9 cellular contexts compared by ENCODE assay signal in the genomic region with DNA sequence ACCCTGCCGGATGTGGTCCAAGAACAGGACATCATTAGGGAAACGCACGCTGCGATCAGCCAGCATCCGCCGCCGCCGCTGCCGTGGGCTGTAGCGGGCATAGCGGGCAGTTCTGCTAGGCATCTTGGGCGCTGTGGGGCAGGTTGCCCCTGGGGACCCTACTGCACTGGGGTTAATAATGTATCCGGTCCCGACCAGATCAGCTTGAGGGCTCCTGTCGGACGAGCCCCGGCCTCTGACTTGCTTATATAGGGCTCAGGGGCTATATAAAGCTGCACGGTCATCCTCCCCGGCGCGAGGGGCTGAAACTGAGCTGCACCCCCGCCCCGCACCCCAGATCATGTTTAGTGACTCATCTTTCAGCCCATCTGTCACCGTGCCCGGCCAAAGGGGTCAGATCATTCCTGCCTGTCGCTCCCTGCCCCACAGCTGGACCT. TPM values are rescaled to one million over a fixed set of nuclear protein-coding genes. Genes with fewer than 3 reads are reported as not detected.
A peak's percentile ranks its signal among the peaks of the same experiment; 100 is the strongest.
DNase-seq lines count a peak whose midpoint lies in the region; TF ChIP-seq lines count a peak whose summit lies in the region.
"Had no signal": no experiment of that assay in that cellular context is flagged by ENCODE, and none has a peak within 500 bp of the region (broad histone marks: within the 10 kb centered on the region; RNA-seq: fewer than 3 reads in every experiment).

A gene with protein sequence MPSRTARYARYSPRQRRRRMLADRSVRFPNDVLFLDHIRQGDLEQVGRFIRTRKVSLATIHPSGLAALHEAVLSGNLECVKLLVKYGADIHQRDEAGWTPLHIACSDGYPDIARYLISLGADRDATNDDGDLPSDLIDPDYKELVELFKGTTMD (minus strand): TSS at position 220 of the 437 bp plus-strand sequence. CDS start 97 bp downstream, at position 123.

- peak within 1 kb of the TSS; percentile 77 for H3K4me3 ChIP-seq in GM23248
- H3K4me3 ChIP-seq in SJSA1, result peak within 1 kb of the TSS; percentile 87
- peak within 1 kb of the TSS; percentile 76 for H3K4me3 ChIP-seq in fibroblast of pulmonary artery (replicated peaks; ENCODE audit: low read depth, low read length)
- H3K4me3 ChIP-seq in rectal smooth muscle tissue (ENCODE audit: low read length), result peak within 1 kb of the TSS; percentile 87

- H4K20me1 ChIP-seq in GM23248 (ENCODE audit: insufficient read depth), result no peaks in the 10 kb centered on the region

- no peak for TF ChIP-seq CTCF in fibroblast of pulmonary artery (IDR thresholded peaks at IDR 0.05; ENCODE audit: low read length, missing control alignments)

- H3K27me3 ChIP-seq in GM23248 (replicated peaks; ENCODE audit: insufficient read depth), result no peaks in the 10 kb centered on the region
- H3K27me3 ChIP-seq in SJSA1 (replicated peaks), result no peaks in the 10 kb centered on the region
- no peaks in the 10 kb centered on the region for H3K27me3 ChIP-seq in rectal smooth muscle tissue (ENCODE audit: control insufficient read depth, insufficient read depth, low read length)

- 94 to 95% methylated on average over 23 to 26 of the region's 26 CpGs for WGBS in GM23248 (ENCODE audit: low coverage in 1 of 2, low lambda C conversion rate in 2 of 2, missing lambda C conversion rate in 2 of 2), 2 experiments

- DNase-seq in GM23248 (no peak), SJSA1 (ENCODE audit: low read depth in 1 of 2, low spot score in 2 of 2) (no peak), fibroblast of pulmonary artery (ENCODE audit: low read depth) (no peak), SHP77 (lab: John Stamatoyannopoulos, UW) (no peak), G401 (ENCODE audit: low spot score) (no peak), NCI-H187 (lab: John Stamatoyannopoulos, UW) (no peak), LoVo (ENCODE audit: low spot score) (no peak)

- H3K36me3 ChIP-seq in GM23248 (ENCODE audit: low read depth) (no peaks in the 10 kb centered on the region), SJSA1 (peaks cover 11% of the 10 kb centered on the region; the same call in 1 of the 2 replicates), rectal smooth muscle tissue (ENCODE audit: control insufficient read depth, insufficient read depth, low read length) (no peaks in the 10 kb centered on the region)

- no peaks in the 10 kb centered on the region for H3K9me2 ChIP-seq in GM23248 (ENCODE audit: insufficient read depth)

- H3K9ac ChIP-seq in GM23248 (peak within 1 kb of the TSS; percentile 98), rectal smooth muscle tissue (ENCODE audit: low read length) (no peak within 1 kb of the TSS)

- H3K4me1 ChIP-seq in GM23248 (ENCODE audit: insufficient read depth), result peaks cover 7% of the 10 kb centered on the region
- H3K4me1 ChIP-seq in SJSA1 (replicated peaks), result peaks cover 29% of the 10 kb centered on the region
- H3K4me1 ChIP-seq in rectal smooth muscle tissue (ENCODE audit: control insufficient read depth, insufficient read depth, low read length), result peaks cover 7% of the 10 kb centered on the region

- H3K79me2 ChIP-seq in GM23248 (ENCODE audit: insufficient read depth), result peaks cover 27% of the 10 kb centered on the region

- in situ Hi-C loops in GM23248 (cut with MboI) (no loop called here), G401 (cut with HindIII; ENCODE audit: low sequenced_read_pairs) (no loop called here)

- H3F3A ChIP-seq in GM23248 (ENCODE audit: insufficient read depth), result peaks cover 5% of the 10 kb centered on the region; the same call in 1 of the 2 replicates

- peak within 1 kb of the TSS; percentile 89 for H3K4me2 ChIP-seq in GM23248 (ENCODE audit: unreplicated experiment)

- H3K27ac ChIP-seq in GM23248 (peak within 1 kb of the TSS; percentile 89), SJSA1 (no peak within 1 kb of the TSS), rectal smooth muscle tissue (ENCODE audit: low read depth, low read length) (no peak within 1 kb of the TSS)

- H2AFZ ChIP-seq in GM23248, result peak within 1 kb of the TSS; percentile 64

- no peaks in the 10 kb centered on the region for H3K9me3 ChIP-seq in GM23248 (ENCODE audit: low read depth)
- H3K9me3 ChIP-seq in SJSA1 (replicated peaks), result no peaks in the 10 kb centered on the region

RNA-seq across cellular contexts. Expression of the gene that starts here (rescaled TPM):
- not detected in 2 replicates for total RNA-seq in GM23248 (2014; rRNA removed; shearing (Covaris generic))
- 0.37 TPM in 1 of 2 replicates, not detected in the other for polyA plus RNA-seq in GM23248 (2016; fragmentation: Nextera tagmentation; extraction: Ambion mirVana)
- total RNA-seq in SJSA1 (2014; rRNA removed; shearing (Covaris generic)), result not detected in 2 replicates
- total RNA-seq in G401 (2014; rRNA removed; shearing (Covaris generic)), result 0.31 TPM in 1 of 2 replicates, not detected in the other
- total RNA-seq: H4 had no signal
